Comparison of ENCODE assay signal across 8 cellular contexts in genomic region chr17:75457047-75457654, GRCh38. TPM values are rescaled to one million over a fixed set of nuclear protein-coding genes. Genes with fewer than 3 reads are reported as not detected.
DNase-seq lines count a peak whose midpoint lies in the region; ATAC-seq, FAIRE-seq and TF ChIP-seq lines count a peak whose summit lies in the region.

No MANE protein-coding gene starts in this region.

- TF ChIP-seq CTCF in BJ (IDR thresholded peaks at IDR 0.05; ENCODE audit: insufficient read depth, low read depth, low read length) (no peak), HFF-Myc (IDR thresholded peaks at IDR 0.05; ENCODE audit: low read depth, low read length, missing control alignments) (no peak), bronchial epithelial cell (IDR thresholded peaks at IDR 0.05; ENCODE audit: insufficient read depth, low read length, severe bottlenecking) (no peak), kidney (IDR thresholded peaks at IDR 0.05; ENCODE audit: borderline replicate concordance, extremely low read depth, insufficient read depth) (no peak)

- no peaks in the 10 kb centered on the region for H3K9me3 ChIP-seq in kidney (ENCODE audit: control insufficient read depth in 1 of 2, low read length in 2 of 2)

- DNase-seq in BJ (ENCODE audit: low read depth): no peak
- DNase-seq in HFF-Myc (ENCODE audit: extremely low read depth, low read depth): no peak
- peak; percentile 51 for DNase-seq in RPMI7951 (ENCODE audit: low read depth)
- no peak for DNase-seq in bronchial epithelial cell (ENCODE audit: low read depth)
- peak; percentile 81 for DNase-seq in kidney
- DNase-seq in stimulated activated CD4-positive, alpha-beta T cell treated with anti-CD3 and anti-CD28 coated beads, Interleukin-15, amount 100 ng/mL, for 24 hours: peak; percentile 25
- no peak for DNase-seq in frontal cortex (ENCODE audit: low spot score in 2 of 2)

- CTCF ChIA-PET in BJ (lab: Yijun Ruan, JAX): interaction anchor here (1.0 to 1.9 kb wide), 5 partner anchors 12 to 31 kb away, joined by 3 to 7 read pairs (median 5); no protein-coding TSS in a partner anchor

- no peaks in the 10 kb centered on the region for H3K36me3 ChIP-seq in BJ (ENCODE audit: control insufficient read depth, insufficient read depth, low read length)
- no peaks in the 10 kb centered on the region for H3K36me3 ChIP-seq in bronchial epithelial cell (ENCODE audit: control insufficient read depth, insufficient read depth, low read length)
- no peaks in the 10 kb centered on the region for H3K36me3 ChIP-seq in kidney (ENCODE audit: control insufficient read depth in 1 of 2, insufficient read depth in 2 of 2, low read length in 2 of 2)

- peaks cover 21 to 23% of the 10 kb centered on the region in 2 donors for H3K4me1 ChIP-seq in kidney (ENCODE audit: control insufficient read depth in 1 of 2, insufficient read depth in 1 of 2, low read depth in 1 of 2, low read length in 2 of 2)

- H3K4me3 ChIP-seq in BJ (ENCODE audit: low read depth, low read length) (peak overlapping the region; percentile 93), HFF-Myc (replicated peaks; ENCODE audit: low read depth, low read length) (peak overlapping the region; percentile 68), bronchial epithelial cell (ENCODE audit: low read depth, low read length) (peak overlapping the region; percentile 90), kidney (ENCODE audit: low read length in 2 of 2) (peak overlapping the region; percentile 78 to 89)

- no peaks in the 10 kb centered on the region for H3K27me3 ChIP-seq in BJ (ENCODE audit: control insufficient read depth, insufficient read depth, low read length)
- no peaks in the 10 kb centered on the region for H3K27me3 ChIP-seq in bronchial epithelial cell (ENCODE audit: control insufficient read depth, insufficient read depth, low read length)

- intact Hi-C loops in kidney (cut with DNase I): no loop called here

- H3K9ac ChIP-seq in kidney (ENCODE audit: low read length in 2 of 2): peak overlapping the region; percentile 91 to 94

- peak overlapping the region; percentile 69 to 82 for H3K27ac ChIP-seq in kidney (ENCODE audit: low read depth in 2 of 2, low read length in 2 of 2)

- POLR2A ChIA-PET in BJ (lab: Charles Lee): no interaction called here

- FAIRE-seq in bronchial epithelial cell (lab: Jason Lieb, UNC): no peak
- no peak for FAIRE-seq in kidney (lab: Jason Lieb, UNC)
- FAIRE-seq in frontal cortex (lab: Jason Lieb, UNC): no peak

- no peak for ATAC-seq in HG02973 (IDR thresholded peaks at IDR 0.05; ENCODE audit: unreplicated experiment)

RNA-seq across cellular contexts. Expression of gene TMEM94, which starts 0.7 kb away (rescaled TPM):
- polyA plus RNA-seq in BJ (2011; rRNA removed): 14.0 and 35.5 TPM in 2 replicates
- 30.5 and 35.2 TPM in 2 replicates for polyA minus RNA-seq in BJ (2011; rRNA and poly(A)+ RNA removed)
- 12.1 and 15.4 TPM in 2 replicates for total RNA-seq in RPMI7951 (2014; rRNA removed; shearing (Covaris generic))
- 13.7 and 14.5 TPM in 2 replicates for total RNA-seq in bronchial epithelial cell
- total RNA-seq in kidney: 82.6 TPM
- polyA plus RNA-seq in kidney (ENCODE audit: insufficient read depth, low read depth, low replicate concordance): 49.6 TPM
- 18.8 TPM for total RNA-seq in frontal cortex

RNA-seq across cellular contexts. Expression of gene GRB2, which starts 51.7 kb away (rescaled TPM):
- polyA plus RNA-seq in BJ (2011; rRNA removed): 46.5 and 50.7 TPM in 2 replicates
- 17.7 and 19.5 TPM in 2 replicates for polyA minus RNA-seq in BJ (2011; rRNA and poly(A)+ RNA removed)
- 75.1 and 82.3 TPM in 2 replicates for total RNA-seq in RPMI7951 (2014; rRNA removed; shearing (Covaris generic))
- 102 and 103 TPM in 2 replicates for total RNA-seq in bronchial epithelial cell
- 119 TPM for total RNA-seq in kidney
- 65.3 TPM for polyA plus RNA-seq in kidney (ENCODE audit: insufficient read depth, low read depth, low replicate concordance)
- 159 TPM for total RNA-seq in frontal cortex

RNA-seq across cellular contexts. Expression of gene CASKIN2, which starts 58.2 kb away (rescaled TPM):
- polyA plus RNA-seq in BJ (2011; rRNA removed) (2.3 and 4.8 TPM in 2 replicates), kidney (ENCODE audit: insufficient read depth, low read depth, low replicate concordance) (25.0 TPM)
- polyA minus RNA-seq in BJ (2011; rRNA and poly(A)+ RNA removed): 10.0 and 10.1 TPM in 2 replicates
- 4.2 and 5.5 TPM in 2 replicates for total RNA-seq in RPMI7951 (2014; rRNA removed; shearing (Covaris generic))
- total RNA-seq in bronchial epithelial cell (3.9 and 5.0 TPM in 2 replicates), kidney (98.6 TPM), frontal cortex (6.1 TPM)

RNA-seq across cellular contexts. Expression of gene TSEN54, which starts 59.2 kb away (rescaled TPM):
- polyA plus RNA-seq in BJ (2011; rRNA removed): 12.8 and 17.9 TPM in 2 replicates
- 9.8 and 18.3 TPM in 2 replicates for polyA minus RNA-seq in BJ (2011; rRNA and poly(A)+ RNA removed)
- total RNA-seq in RPMI7951 (2014; rRNA removed; shearing (Covaris generic)): 11.2 and 11.9 TPM in 2 replicates
- total RNA-seq in bronchial epithelial cell: 16.3 and 25.3 TPM in 2 replicates
- total RNA-seq in kidney: 25.8 TPM
- polyA plus RNA-seq in kidney (ENCODE audit: insufficient read depth, low read depth, low replicate concordance): 33.8 TPM
- total RNA-seq in frontal cortex: 11.4 TPM

Comparison
In these comparisons a context has a peak if more than half of its experiments do, and no peak if none do; other contexts are left out.
1. DNase-seq: peak in RPMI7951 (single experiment), kidney (single experiment) and stimulated activated CD4-positive, alpha-beta T cell treated with anti-CD3 and anti-CD28 coated beads, Interleukin-15, amount 100 ng/mL, for 24 hours (single experiment); none in BJ (single experiment), HFF-Myc (single experiment), bronchial epithelial cell (single experiment) and frontal cortex (0 of 2).
2. RNA of gene CASKIN2, which starts 58.2 kb away (total RNA-seq): 98.6 TPM in kidney (single experiment); 6.1 TPM in frontal cortex (single experiment), 4.2 to 5.5 TPM in RPMI7951 and 3.9 to 5.0 TPM in bronchial epithelial cell; every median in the first group is over 10 times any median in the second.
3. Peak in every context shown above with its lines, with median percentiles within 50 percentile points of each other: H3K4me3 ChIP-seq.